In genomic region chr11:1573847-1574255, GRCh38 we compare ENCODE assay signal across 8 cellular contexts.
DNase-seq lines count a peak whose midpoint lies in the region; ATAC-seq lines count a peak whose summit lies in the region.

No MANE protein-coding gene starts in this region.

- H3K27me3 ChIP-seq in iPS-20b (ENCODE audit: insufficient read depth, low read length) (peaks cover 76% of the 10 kb centered on the region), stomach smooth muscle (ENCODE audit: control insufficient read depth in 1 of 2, insufficient read depth in 2 of 2, low read length in 2 of 2) (no peaks in the 10 kb centered on the region)

- H3K9me3 ChIP-seq in iPS-20b (ENCODE audit: insufficient read depth, low read depth, low read length): peaks cover 8% of the 10 kb centered on the region; the same call in 1 of the 2 replicates
- H3K9me3 ChIP-seq in stomach smooth muscle (ENCODE audit: control insufficient read depth in 2 of 2, low read length in 2 of 2): no peaks in the 10 kb centered on the region

- no peak overlapping the region for H3K9ac ChIP-seq in iPS-20b (ENCODE audit: low read depth, low read length)
- H3K9ac ChIP-seq in stomach smooth muscle (ENCODE audit: low read length in 2 of 2): peak overlapping the region; percentile 28 to 47

- ATAC-seq in GM18511 (IDR thresholded peaks at IDR 0.05; ENCODE audit: unreplicated experiment): no peak

- no peaks in the 10 kb centered on the region for H3K36me3 ChIP-seq in iPS-20b (ENCODE audit: insufficient read depth, low read depth, low read length)
- H3K36me3 ChIP-seq in stomach smooth muscle (ENCODE audit: control insufficient read depth in 2 of 2, insufficient read depth in 2 of 2, low read length in 2 of 2): no peaks in the 10 kb centered on the region

- peak; percentile 78 to 96 (median 91) for DNase-seq in NCI-H1417 (lab: John Stamatoyannopoulos, UW)
- no peak for DNase-seq in NCI-H1417 treated with DMSO at 0.1 percent for 48 hours (lab: John Stamatoyannopoulos, UW)
- DNase-seq in SW480 (ENCODE audit: low spot score): peak; percentile 87
- DNase-seq in SHP77 treated with DMSO at 0.1 percent for 48 hours (lab: John Stamatoyannopoulos, UW): no peak
- DNase-seq in central memory CD4-positive, alpha-beta T cell: no peak

- H3K4me3 ChIP-seq in iPS-20b (ENCODE audit: low read length) (peak overlapping the region; percentile 51; the same call in 1 of the 2 replicates), stomach smooth muscle (ENCODE audit: low read length in 2 of 2) (peak overlapping the region; percentile 51 to 70)

- H3K4me1 ChIP-seq in iPS-20b (ENCODE audit: insufficient read depth, low read length): peaks cover 4% of the 10 kb centered on the region
- peaks cover 37% of the 10 kb centered on the region for H3K4me1 ChIP-seq in stomach smooth muscle (ENCODE audit: control insufficient read depth, insufficient read depth, low read length)

- H3K27ac ChIP-seq in iPS-20b (ENCODE audit: low read length) (no peak overlapping the region), stomach smooth muscle (ENCODE audit: low read length) (peak overlapping the region; percentile 64)

Comparison
In these comparisons a context has a peak if more than half of its experiments do, and no peak if none do; other contexts are left out.
1. DNase-seq: peak in NCI-H1417 (3 of 3) and SW480 (single experiment); none in NCI-H1417 treated with DMSO at 0.1 percent for 48 hours (single experiment), SHP77 treated with DMSO at 0.1 percent for 48 hours (single experiment) and central memory CD4-positive, alpha-beta T cell (single experiment).